ENCODE assay signal across 9 cellular contexts in genomic region chr1:213622365-213623087, GRCh38.
DNase-seq lines count a peak whose midpoint lies in the region; ATAC-seq and TF ChIP-seq lines count a peak whose summit lies in the region.
"Had no signal": no experiment of that assay in that cellular context is flagged by ENCODE, and none has a peak within 500 bp of the region (broad histone marks: within the 10 kb centered on the region; RNA-seq: fewer than 3 reads in every experiment).

No MANE protein-coding gene starts in this region.

- DNase-seq in nephron progenitor cell, result peak; percentile 37
- no peak for DNase-seq in RWPE1 (ENCODE audit: low spot score)
- no peak for DNase-seq in HuH-7 (ENCODE audit: low spot score)
- DNase-seq in stimulated activated CD4-positive, alpha-beta T cell treated with anti-CD3 and anti-CD28 coated beads, Interleukin-2, amount 100 ng/mL, for 48 hours, result no peak
- DNase-seq: esophagus squamous epithelium; stimulated activated CD4-positive, alpha-beta T cell treated with anti-CD3 and anti-CD28 coated beads, Interleukin-12 subunit alpha, Interleukin-12 subunit beta, amount 100 ng/mL, for 4 hours had no signal

- POLR2A ChIA-PET in RWPE1 (lab: Yijun Ruan, JAX; ENCODE audit: low non-redundant PET), result no interaction called here

- H3K4me1 Mint-ChIP-seq in nephron progenitor cell, result peaks cover 28% of the 10 kb centered on the region

- peaks cover 12% of the 10 kb centered on the region for H3K9me3 Mint-ChIP-seq in nephron progenitor cell

- CTCF ChIA-PET in RWPE1 (lab: Yijun Ruan, JAX), result no interaction called here

- peak; percentile 74 for ATAC-seq in GM18868 (IDR thresholded peaks at IDR 0.05; ENCODE audit: unreplicated experiment)
- ATAC-seq in GM21576 (IDR thresholded peaks at IDR 0.05; ENCODE audit: unreplicated experiment), result peak; percentile 89
- ATAC-seq in HG03565 (IDR thresholded peaks at IDR 0.05; ENCODE audit: unreplicated experiment), result peak; percentile 77

- H3K27ac Mint-ChIP-seq in nephron progenitor cell, result peak overlapping the region; percentile 62

- no peaks in the 10 kb centered on the region for H3K27me3 Mint-ChIP-seq in nephron progenitor cell (ENCODE audit: low read depth, poor library complexity)

- H3K36me3 Mint-ChIP-seq in nephron progenitor cell (ENCODE audit: low read depth), result no peaks in the 10 kb centered on the region

- no peak overlapping the region for H3K27ac ChIP-seq in RWPE1
- H3K27ac ChIP-seq: esophagus squamous epithelium had no signal

- no peak for TF ChIP-seq CTCF in nephron progenitor cell (IDR thresholded peaks at IDR 0.05)
- TF ChIP-seq CTCF in RWPE1 (conservative IDR thresholded peaks at IDR 0.05; ENCODE audit: low read depth), result no peak

- no peak overlapping the region for H3K4me3 Mint-ChIP-seq in nephron progenitor cell
